In the genomic region with DNA sequence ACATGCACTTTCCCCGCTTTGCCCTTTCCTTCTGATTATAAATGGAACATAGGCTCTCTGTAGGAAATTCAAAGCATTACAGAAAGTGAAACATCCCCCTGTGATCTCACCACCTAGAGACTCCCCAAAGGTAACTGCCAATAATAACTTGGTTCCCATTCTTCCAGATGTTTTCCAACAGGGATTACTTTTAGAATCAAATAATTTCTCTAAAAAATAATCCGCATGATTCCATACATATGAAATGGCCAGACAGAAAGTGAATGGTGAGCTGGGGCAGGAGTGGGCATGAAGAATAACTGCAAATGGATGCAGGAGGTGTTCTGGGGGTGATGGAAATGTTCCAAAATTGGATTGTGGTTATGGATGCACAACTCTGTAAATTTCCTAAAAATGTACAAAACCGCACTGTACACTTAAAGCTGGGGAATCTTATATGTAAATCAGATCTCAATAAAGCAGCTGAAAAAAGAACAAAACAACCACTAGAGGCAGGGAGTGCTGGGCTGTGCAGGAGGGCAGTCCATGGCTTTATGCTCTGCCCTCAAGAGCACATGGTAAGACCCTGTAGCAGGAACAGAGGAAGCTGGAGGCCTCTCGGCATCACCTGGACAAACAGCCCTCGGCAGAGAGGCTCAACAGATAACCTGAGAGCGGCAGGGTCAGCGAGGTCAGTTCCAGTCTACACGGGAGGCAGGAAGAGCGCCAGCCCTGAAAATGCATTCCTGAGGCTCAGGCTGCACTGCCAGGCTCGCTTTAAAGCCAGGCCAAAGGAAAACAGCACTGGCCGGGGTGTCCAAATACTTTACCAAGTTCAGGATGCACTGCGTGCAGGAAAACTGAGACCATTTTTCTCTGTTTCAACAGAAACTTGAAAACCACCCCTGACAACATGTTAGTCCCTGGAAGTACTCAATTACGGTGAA, we compare ENCODE assay signal across 9 cellular contexts. TPM values are rescaled to one million over a fixed set of nuclear protein-coding genes. Genes with fewer than 3 reads are reported as not detected.
DNase-seq lines count a peak whose midpoint lies in the region; ATAC-seq and TF ChIP-seq lines count a peak whose summit lies in the region.
"Had no signal": no experiment of that assay in that cellular context is flagged by ENCODE, and none has a peak within 500 bp of the region (broad histone marks: within the 10 kb centered on the region; RNA-seq: fewer than 3 reads in every experiment).

No MANE protein-coding gene starts in this region.

- no peak overlapping the region for H3K4ac ChIP-seq in neuronal stem cell (ENCODE audit: low read length)

- H3K9me3 Mint-ChIP-seq in effector memory CD8-positive, alpha-beta T cell = no peaks in the 10 kb centered on the region

- H2BK12ac ChIP-seq in neuronal stem cell (ENCODE audit: low read length) = no peak overlapping the region

- no peaks in the 10 kb centered on the region for H3K79me1 ChIP-seq in neuronal stem cell (ENCODE audit: low read depth, low read length)

- no peak overlapping the region for H3K9ac ChIP-seq in neuronal stem cell (ENCODE audit: low read depth, low read length, poor library complexity)

- peak overlapping the region; percentile 52 for H3K18ac ChIP-seq in neuronal stem cell (ENCODE audit: low read length)

- H3K9me3 ChIP-seq in neuronal stem cell (replicated peaks in 1 of 2; ENCODE audit: control insufficient read depth in 2 of 2, insufficient read depth in 1 of 2, low read depth in 1 of 2, low read length in 2 of 2) = no peaks in the 10 kb centered on the region
- H3K9me3 ChIP-seq: SJCRH30 had no signal

- ATAC-seq in effector memory CD8-positive, alpha-beta T cell (replicated peaks) = peak; percentile 53
- ATAC-seq in HG02610 (IDR thresholded peaks at IDR 0.05; ENCODE audit: unreplicated experiment) (no peak), GM18909 (IDR thresholded peaks at IDR 0.05; ENCODE audit: poor library complexity, unreplicated experiment) (no peak)

- H4K8ac ChIP-seq in neuronal stem cell (ENCODE audit: low read depth, low read length) = no peak overlapping the region

- no CpG with 5 or more reads among the region's 13 CpGs for WGBS in neuronal stem cell (ENCODE audit: extremely low coverage in 2 of 2, insufficient read length in 2 of 2, insufficient replicate concordance in 1 of 2), 2 donors

- peaks cover 66 to 76% of the 10 kb centered on the region in 2 donors for H3K4me1 Mint-ChIP-seq in effector memory CD8-positive, alpha-beta T cell (ENCODE audit: low read depth in 2 of 2)

- H3K4me1 ChIP-seq in neuronal stem cell (ENCODE audit: control insufficient read depth in 2 of 2, insufficient read depth in 1 of 2, low read depth in 1 of 2, low read length in 2 of 2) = peaks cover 11 to 21% of the 10 kb centered on the region in 2 donors

- peaks cover 0 to 31% of the 10 kb centered on the region in 2 donors for H3K36me3 ChIP-seq in neuronal stem cell (replicated peaks in 1 of 2; ENCODE audit: control insufficient read depth in 2 of 2, insufficient read depth in 2 of 2, low read length in 2 of 2)
- H3K36me3 ChIP-seq: SJCRH30 had no signal

- H4K91ac ChIP-seq in neuronal stem cell (ENCODE audit: low read depth, low read length, poor library complexity) = no peak overlapping the region

- no peak overlapping the region for H2BK120ac ChIP-seq in neuronal stem cell (ENCODE audit: low read depth, low read length)

- no peak overlapping the region for H2BK15ac ChIP-seq in neuronal stem cell (ENCODE audit: low read length)

- no peak overlapping the region for H2BK5ac ChIP-seq in neuronal stem cell (ENCODE audit: low read length)

- no peak overlapping the region for H3K14ac ChIP-seq in neuronal stem cell (ENCODE audit: low read length)

- H3K27ac ChIP-seq in neuronal stem cell (replicated peaks; ENCODE audit: low read length) = peak overlapping the region; percentile 42
- H3K27ac ChIP-seq: SJCRH30 had no signal

- in situ Hi-C loops in GM13976 (cut with MboI; ENCODE audit: low sequenced_read_pairs, unreplicated experiment) = no loop called here

- no peak overlapping the region for H2AFZ ChIP-seq in neuronal stem cell (ENCODE audit: low read length)

- no peak for TF ChIP-seq CTCF in GM13976 (IDR thresholded peaks at IDR 0.05; ENCODE audit: borderline replicate concordance, control extremely low read depth, extremely low read depth, insufficient read depth, missing control alignments)

- H3K27me3 Mint-ChIP-seq in effector memory CD8-positive, alpha-beta T cell = no peaks in the 10 kb centered on the region

- DNase-seq in ELR (ENCODE audit: low read depth) (peak; percentile 58), NCI-H510A treated with DMSO at 0.1 percent for 48 hours (lab: John Stamatoyannopoulos, UW) (peak; percentile 88), neuronal stem cell (ENCODE audit: low spot score) (no peak), GM13976 (ENCODE audit: low spot score) (no peak)
- no peak for DNase-seq in effector memory CD8-positive, alpha-beta T cell
- DNase-seq in activated CD4-positive, alpha-beta T cell treated with anti-CD3 and anti-CD28 coated beads, Interleukin-2, amount 50 U/mL, for 48 hours = no peak

- no peak overlapping the region for H3K4me2 ChIP-seq in neuronal stem cell (ENCODE audit: insufficient read depth, low read length, poor library complexity, severe bottlenecking)

- no peaks in the 10 kb centered on the region for H3K27me3 ChIP-seq in neuronal stem cell (ENCODE audit: control insufficient read depth in 3 of 3, insufficient read depth in 3 of 3, low read depth in 1 of 3, low read length in 3 of 3)
- H3K27me3 ChIP-seq: SJCRH30 had no signal

- H3K36me3 Mint-ChIP-seq in effector memory CD8-positive, alpha-beta T cell (ENCODE audit: insufficient read depth) = peaks cover 28% of the 10 kb centered on the region

- H3K4me3 ChIP-seq in neuronal stem cell (ENCODE audit: low read length in 2 of 2) = no peak overlapping the region
- H3K4me3 ChIP-seq: SJCRH30 had no signal

- H3K27ac Mint-ChIP-seq in effector memory CD8-positive, alpha-beta T cell = peak overlapping the region; percentile 83 to 91

- no peak overlapping the region for H2AK5ac ChIP-seq in neuronal stem cell (ENCODE audit: low read depth, low read length)

- H3K4me3 Mint-ChIP-seq in effector memory CD8-positive, alpha-beta T cell = peak overlapping the region in 1 of 2 donors; percentile 46

- H3K23ac ChIP-seq in neuronal stem cell (ENCODE audit: low read depth, low read length, poor library complexity) = no peak overlapping the region

RNA-seq across cellular contexts. Expression of a gene that starts 39.7 kb away (rescaled TPM):
- polyA plus RNA-seq in neuronal stem cell (2013, experiment 1 of 2) = 295 TPM
- polyA plus RNA-seq in neuronal stem cell (2013, experiment 2 of 2) = 299 TPM

Comparison
In these comparisons a context has a peak if more than half of its experiments do, and no peak if none do; other contexts are left out.
1. DNase-seq: peak in ELR (single experiment) and NCI-H510A treated with DMSO at 0.1 percent for 48 hours (single experiment); none in effector memory CD8-positive, alpha-beta T cell (0 of 3), neuronal stem cell (single experiment), GM13976 (single experiment) and activated CD4-positive, alpha-beta T cell treated with anti-CD3 and anti-CD28 coated beads, Interleukin-2, amount 50 U/mL, for 48 hours (0 of 2).